Comparison of ENCODE assay signal across 25 cellular contexts in genomic region chr6:102407886-102408741, GRCh38.
"Had no signal": no experiment of that assay in that cellular context is flagged by ENCODE, and none has a peak within 500 bp of the region (broad histone marks: within the 10 kb centered on the region; RNA-seq: fewer than 3 reads in every experiment).

No MANE protein-coding gene starts in this region.

- DNase-seq: activated CD4-positive, alpha-beta memory T cell treated with anti-CD3 and anti-CD28 coated beads for 36 hours; activated CD4-positive, alpha-beta T cell treated with anti-CD3 and anti-CD28 coated beads, Interleukin-2, amount 10 ng/mL, durations not matched to agents 7 days and 5 days; activated CD4-positive, CD25-positive, alpha-beta regulatory T cell; activated CD8-positive, alpha-beta memory T cell treated with anti-CD3 and anti-CD28 coated beads for 24 hours; activated effector memory CD4-positive, alpha-beta T cell treated with anti-CD3 and anti-CD28 coated beads, Interleukin-2, amount 50 U/mL, for 16 hours; activated naive CD4-positive, alpha-beta T cell treated with Interleukin-2 at 50 U/mL for 16 hours; activated naive CD8-positive, alpha-beta T cell treated with anti-CD3 and anti-CD28 coated beads, Interleukin-2, amount 50 U/mL, for 24 hours; activated T-cell treated with anti-CD3 and anti-CD28 coated beads, Interleukin-2, amount 50 U/mL, for 4 hours; amygdala; Kasumi-1; NCI-H1048; NCI-H1417; NCI-H2171; NCI-H2227 treated with DMSO at 0.1 percent for 48 hours; NCI-H446 treated with DMSO at 0.1 percent for 48 hours; NCI-H524 treated with DMSO at 0.1 percent for 48 hours; NCI-H774; SHP77 treated with DMSO at 0.1 percent for 48 hours; T-helper 17 cell; T-helper 9 cell had no signal

- ATAC-seq: activated naive CD4-positive, alpha-beta T cell treated with anti-CD3 and anti-CD28 coated beads, Interleukin-2, amount 50 U/mL, for 72 hours; activated naive CD8-positive, alpha-beta T cell treated with anti-CD3 and anti-CD28 coated beads, Interleukin-2, amount 50 U/mL, for 24 hours; activated T-cell treated with anti-CD3 and anti-CD28 coated beads, Interleukin-2, amount 50 U/mL, for 4 hours; Panc1; T-helper 17 cell had no signal

- H3K4me3 Mint-ChIP-seq: activated CD4-positive, alpha-beta memory T cell treated with anti-CD3 and anti-CD28 coated beads for 36 hours; activated CD4-positive, alpha-beta T cell treated with anti-CD3 and anti-CD28 coated beads, Interleukin-2, amount 10 ng/mL, durations not matched to agents 7 days and 5 days; activated naive CD8-positive, alpha-beta T cell treated with anti-CD3 and anti-CD28 coated beads, Interleukin-2, amount 50 U/mL, for 24 hours; activated T-cell treated with anti-CD3 and anti-CD28 coated beads, Interleukin-2, amount 50 U/mL, for 4 hours; brain; T-helper 17 cell had no signal

- H3K27ac ChIP-seq: cardiac muscle cell had no signal

- H3K4me1 Mint-ChIP-seq: activated CD4-positive, alpha-beta T cell treated with anti-CD3 and anti-CD28 coated beads, Interleukin-2, amount 10 ng/mL, durations not matched to agents 7 days and 5 days; activated naive CD8-positive, alpha-beta T cell treated with anti-CD3 and anti-CD28 coated beads, Interleukin-2, amount 50 U/mL, for 24 hours; brain; T-helper 17 cell had no signal

- H3K27me3 ChIP-seq: cardiac muscle cell had no signal

- H3K27me3 Mint-ChIP-seq: activated CD4-positive, alpha-beta memory T cell treated with anti-CD3 and anti-CD28 coated beads for 36 hours; activated CD4-positive, alpha-beta T cell treated with anti-CD3 and anti-CD28 coated beads, Interleukin-2, amount 10 ng/mL, durations not matched to agents 7 days and 5 days; activated naive CD8-positive, alpha-beta T cell treated with anti-CD3 and anti-CD28 coated beads, Interleukin-2, amount 50 U/mL, for 24 hours; T-helper 17 cell had no signal

- H3K36me3 Mint-ChIP-seq: activated CD4-positive, alpha-beta memory T cell treated with anti-CD3 and anti-CD28 coated beads for 36 hours; brain had no signal

- H3K4me3 ChIP-seq: cardiac muscle cell had no signal

- FAIRE-seq: astrocyte had no signal

- H3K36me3 ChIP-seq: cardiac muscle cell had no signal

- H3K27ac Mint-ChIP-seq: activated CD4-positive, alpha-beta memory T cell treated with anti-CD3 and anti-CD28 coated beads for 36 hours; activated CD4-positive, alpha-beta T cell treated with anti-CD3 and anti-CD28 coated beads, Interleukin-2, amount 10 ng/mL, durations not matched to agents 7 days and 5 days; activated naive CD4-positive, alpha-beta T cell treated with anti-CD3 and anti-CD28 coated beads, Interleukin-2, amount 50 U/mL, for 72 hours; activated naive CD8-positive, alpha-beta T cell treated with anti-CD3 and anti-CD28 coated beads, Interleukin-2, amount 50 U/mL, for 24 hours; brain; T-helper 17 cell had no signal
